In genomic region chr17:73237714-73238113, GRCh38 we compare ENCODE assay signal across 20 cellular contexts. TPM values are rescaled to one million over a fixed set of nuclear protein-coding genes. Genes with fewer than 3 reads are reported as not detected.
DNase-seq lines count a peak whose midpoint lies in the region; ATAC-seq and TF ChIP-seq lines count a peak whose summit lies in the region.
"Had no signal": no experiment of that assay in that cellular context is flagged by ENCODE, and none has a peak within 500 bp of the region (broad histone marks: within the 10 kb centered on the region; RNA-seq: fewer than 3 reads in every experiment).

No MANE protein-coding gene starts in this region.

- peaks cover 5% of the 10 kb centered on the region; the same call in 1 of the 2 replicates for H3K4me1 ChIP-seq in GM23338 (ENCODE audit: insufficient read depth)

- no peak for TF ChIP-seq CTCF in GM23338 (conservative IDR thresholded peaks at IDR 0.05; ENCODE audit: low read depth in 2 of 2)
- TF ChIP-seq CTCF in mesothelial cell of epicardium (IDR thresholded peaks at IDR 0.05; ENCODE audit: unreplicated experiment): no peak

- H3K36me3 ChIP-seq in GM23338 (ENCODE audit: insufficient read depth): peaks cover 32% of the 10 kb centered on the region

- H3K27me3 Mint-ChIP-seq in activated CD4-positive, alpha-beta T cell treated with anti-CD3 and anti-CD28 coated beads, Interleukin-2, amount 10 ng/mL, durations not matched to agents 24 days and 14 days: no peaks in the 10 kb centered on the region
- H3K27me3 Mint-ChIP-seq in GM23338 (ENCODE audit: insufficient read depth, low read depth, poor library complexity) (peaks cover 2% of the 10 kb centered on the region), mesothelial cell of epicardium (ENCODE audit: low read depth) (no peaks in the 10 kb centered on the region)
- no peaks in the 10 kb centered on the region for H3K27me3 Mint-ChIP-seq in activated T-helper 2 cell treated with anti-CD3 and anti-CD28 coated beads, Interferon-gamma antibody, Interleukin-2, Interleukin-4, amounts not matched to agents 10 μg/mL and 5 μg/mL and 100 μg/mL, durations not matched to agents 14 hours and 24 hours and 36 hours (ENCODE audit: low read depth)

- H3K27ac ChIP-seq in GM23338 (ENCODE audit: low read depth): 0 out of 2 replicates have a peak overlapping the region, but pooled peaks have one; percentile 45
- H3K27ac ChIP-seq: C4-2B, upper lobe of right lung had no signal

- no peaks in the 10 kb centered on the region; the same call in 1 of the 2 replicates for H3F3A ChIP-seq in GM23338 (replicated peaks; ENCODE audit: low read depth)

- DNase-seq in activated CD4-positive, alpha-beta T cell treated with anti-CD3 and anti-CD28 coated beads, Interleukin-2, amount 10 ng/mL, durations not matched to agents 24 days and 14 days: no peak
- no peak for DNase-seq in activated CD4-positive, alpha-beta T cell treated with anti-CD3 and anti-CD28 coated beads, Interleukin-2, amount 50 U/mL, for 48 hours
- DNase-seq in GM23338 (ENCODE audit: low spot score): no peak
- no peak for DNase-seq in activated T-helper 2 cell treated with anti-CD3 and anti-CD28 coated beads, Interferon-gamma antibody, Interleukin-2, Interleukin-4, amounts not matched to agents 10 μg/mL and 5 μg/mL and 100 μg/mL, durations not matched to agents 14 hours and 24 hours and 36 hours (ENCODE audit: low spot score)
- no peak for DNase-seq in mesothelial cell of epicardium (ENCODE audit: low spot score in 2 of 2, unreplicated experiment in 2 of 2)
- DNase-seq in HT-29 (ENCODE audit: low spot score): no peak
- DNase-seq in DMS153 treated with DMSO at 0.1 percent for 48 hours (lab: John Stamatoyannopoulos, UW; ENCODE audit: unreplicated experiment): no peak
- DNase-seq: activated CD4-positive, CD25-positive, alpha-beta regulatory T cell; aorta; DMS79; hypothalamus; mesenchymal stem cell; NCI-H187; NCI-H446; stimulated activated CD4-positive, alpha-beta T cell treated with anti-CD3 and anti-CD28 coated beads, Interleukin-12 subunit alpha, Interleukin-12 subunit beta, amount 100 ng/mL, for 4 hours; upper lobe of right lung had no signal

- H4K20me1 ChIP-seq in GM23338 (replicated peaks; ENCODE audit: insufficient read depth): peaks cover 2% of the 10 kb centered on the region

- peaks cover 78% of the 10 kb centered on the region for H3K79me2 ChIP-seq in GM23338 (replicated peaks; ENCODE audit: insufficient read depth)

- H3K27ac Mint-ChIP-seq in activated CD4-positive, alpha-beta T cell treated with anti-CD3 and anti-CD28 coated beads, Interleukin-2, amount 10 ng/mL, durations not matched to agents 24 days and 14 days: peak overlapping the region; percentile 22
- no peak overlapping the region for H3K27ac Mint-ChIP-seq in GM23338
- H3K27ac Mint-ChIP-seq in activated T-helper 2 cell treated with anti-CD3 and anti-CD28 coated beads, Interferon-gamma antibody, Interleukin-2, Interleukin-4, amounts not matched to agents 10 μg/mL and 5 μg/mL and 100 μg/mL, durations not matched to agents 14 hours and 24 hours and 36 hours: peak overlapping the region; percentile 63
- H3K27ac Mint-ChIP-seq in mesothelial cell of epicardium: peak overlapping the region; percentile 13

- H3K27me3 ChIP-seq in GM23338 (ENCODE audit: insufficient read depth): no peaks in the 10 kb centered on the region
- H3K27me3 ChIP-seq: upper lobe of right lung had no signal

- H2AFZ ChIP-seq in GM23338: no peak overlapping the region

- intact Hi-C loops in activated CD4-positive, alpha-beta T cell treated with anti-CD3 and anti-CD28 coated beads, Interleukin-2, amount 10 ng/mL, durations not matched to agents 24 days and 14 days (cut with micrococcal nuclease): no loop called here
- intact Hi-C loops in activated T-helper 2 cell treated with anti-CD3 and anti-CD28 coated beads, Interferon-gamma antibody, Interleukin-2, Interleukin-4, amounts not matched to agents 10 μg/mL and 5 μg/mL and 100 μg/mL, durations not matched to agents 14 hours and 24 hours and 36 hours (cut with micrococcal nuclease): loop anchor here (10.0 kb wide), 1 partner anchor 1637 kb away; the partner anchor contains the start of gene FDXR

- H3K9me2 ChIP-seq in GM23338 (ENCODE audit: insufficient read depth): no peaks in the 10 kb centered on the region

- ATAC-seq in GM23338: no peak
- ATAC-seq in GM21717 (IDR thresholded peaks at IDR 0.05; ENCODE audit: unreplicated experiment): no peak
- ATAC-seq: upper lobe of right lung had no signal

- H3K4me2 ChIP-seq in GM23338: no peak overlapping the region

- no peaks in the 10 kb centered on the region for H3K9me3 Mint-ChIP-seq in activated CD4-positive, alpha-beta T cell treated with anti-CD3 and anti-CD28 coated beads, Interleukin-2, amount 10 ng/mL, durations not matched to agents 24 days and 14 days
- H3K9me3 Mint-ChIP-seq in GM23338 (no peaks in the 10 kb centered on the region), mesothelial cell of epicardium (no peaks in the 10 kb centered on the region)
- no peaks in the 10 kb centered on the region for H3K9me3 Mint-ChIP-seq in activated T-helper 2 cell treated with anti-CD3 and anti-CD28 coated beads, Interferon-gamma antibody, Interleukin-2, Interleukin-4, amounts not matched to agents 10 μg/mL and 5 μg/mL and 100 μg/mL, durations not matched to agents 14 hours and 24 hours and 36 hours

- H3K4me3 ChIP-seq in GM23338: no peak overlapping the region
- H3K4me3 ChIP-seq: upper lobe of right lung had no signal

- peak overlapping the region; percentile 55 for H3K4me3 Mint-ChIP-seq in activated CD4-positive, alpha-beta T cell treated with anti-CD3 and anti-CD28 coated beads, Interleukin-2, amount 10 ng/mL, durations not matched to agents 24 days and 14 days
- H3K4me3 Mint-ChIP-seq in GM23338 (no peak overlapping the region), mesothelial cell of epicardium (no peak overlapping the region)
- no peak overlapping the region for H3K4me3 Mint-ChIP-seq in activated T-helper 2 cell treated with anti-CD3 and anti-CD28 coated beads, Interferon-gamma antibody, Interleukin-2, Interleukin-4, amounts not matched to agents 10 μg/mL and 5 μg/mL and 100 μg/mL, durations not matched to agents 14 hours and 24 hours and 36 hours (ENCODE audit: low read depth)

- H3K4me1 Mint-ChIP-seq in activated CD4-positive, alpha-beta T cell treated with anti-CD3 and anti-CD28 coated beads, Interleukin-2, amount 10 ng/mL, durations not matched to agents 24 days and 14 days: peaks cover 25% of the 10 kb centered on the region
- H3K4me1 Mint-ChIP-seq in GM23338 (peaks cover 5% of the 10 kb centered on the region; the same call in 2 of the 3 replicates), mesothelial cell of epicardium (peaks cover 22% of the 10 kb centered on the region)
- H3K4me1 Mint-ChIP-seq in activated T-helper 2 cell treated with anti-CD3 and anti-CD28 coated beads, Interferon-gamma antibody, Interleukin-2, Interleukin-4, amounts not matched to agents 10 μg/mL and 5 μg/mL and 100 μg/mL, durations not matched to agents 14 hours and 24 hours and 36 hours (ENCODE audit: low read depth): peaks cover 30% of the 10 kb centered on the region

- peaks cover 45% of the 10 kb centered on the region for H3K36me3 Mint-ChIP-seq in activated CD4-positive, alpha-beta T cell treated with anti-CD3 and anti-CD28 coated beads, Interleukin-2, amount 10 ng/mL, durations not matched to agents 24 days and 14 days (ENCODE audit: low read depth)
- H3K36me3 Mint-ChIP-seq in GM23338 (ENCODE audit: low read depth) (peaks cover 40% of the 10 kb centered on the region), mesothelial cell of epicardium (peaks cover 23% of the 10 kb centered on the region)
- peaks cover 37% of the 10 kb centered on the region for H3K36me3 Mint-ChIP-seq in activated T-helper 2 cell treated with anti-CD3 and anti-CD28 coated beads, Interferon-gamma antibody, Interleukin-2, Interleukin-4, amounts not matched to agents 10 μg/mL and 5 μg/mL and 100 μg/mL, durations not matched to agents 14 hours and 24 hours and 36 hours (ENCODE audit: low read depth)

TF ChIP-seq in GM23338, 12 proteins besides CTCF, POLR2A, EP300 and RAD21 (continues in another document):
- TF ChIP-seq EZH2 (IDR thresholded peaks at IDR 0.05; ENCODE audit: low read depth, unreplicated experiment): no peak
- no peak for TF ChIP-seq JUNB (IDR thresholded peaks at IDR 0.05; ENCODE audit: unreplicated experiment)
- TF ChIP-seq STAT1 (IDR thresholded peaks at IDR 0.05; ENCODE audit: unreplicated experiment): no peak
- TF ChIP-seq POLR2AphosphoS5 (IDR thresholded peaks at IDR 0.05; ENCODE audit: low read depth): no peak
- no peak for TF ChIP-seq NANOG (IDR thresholded peaks at IDR 0.05; ENCODE audit: borderline replicate concordance)
- no peak for TF ChIP-seq EZH2phosphoT487 (IDR thresholded peaks at IDR 0.05; ENCODE audit: unreplicated experiment)
- TF ChIP-seq ZNF114 (CRISPR knock-in tag; IDR thresholded peaks at IDR 0.05): no peak
- no peak for TF ChIP-seq CREB1 (CRISPR knock-in tag; IDR thresholded peaks at IDR 0.05; ENCODE audit: low read depth)
- TF ChIP-seq ZNF331 (CRISPR knock-in tag; IDR thresholded peaks at IDR 0.05; ENCODE audit: low read depth): no peak

RNA-seq across cellular contexts. Expression of gene CPSF4L, which starts 24.0 kb away (rescaled TPM):
- total RNA-seq in activated CD4-positive, alpha-beta T cell treated with anti-CD3 and anti-CD28 coated beads, Interleukin-2, amount 10 ng/mL, durations not matched to agents 24 days and 14 days: not detected in 2 replicates
- not detected in 2 replicates for total RNA-seq in GM23338 (2014; rRNA removed; shearing (Covaris generic))
- polyA plus RNA-seq in GM23338 (2016; fragmentation: Nextera tagmentation; extraction: Ambion mirVana): not detected in 2 replicates
- total RNA-seq in activated T-helper 2 cell treated with anti-CD3 and anti-CD28 coated beads, Interferon-gamma antibody, Interleukin-2, Interleukin-4, amounts not matched to agents 10 μg/mL and 5 μg/mL and 100 μg/mL, durations not matched to agents 14 hours and 24 hours and 36 hours: not detected in 2 replicates
- 0.40 TPM in 1 of 3 replicates, not detected in the others for total RNA-seq in mesothelial cell of epicardium
- total RNA-seq in HT-29 (2014; rRNA removed; shearing (Covaris generic)): 0.13 TPM in 1 of 2 replicates, not detected in the other
- total RNA-seq: kidney epithelial cell; T-helper 2 cell treated with Interferon-gamma antibody and Interleukin-4, amounts not matched to agents 100 ng/mL and 5 ng/mL, for 36 hours; upper lobe of right lung had no signal
- polyA plus RNA-seq: aorta had no signal

RNA-seq across cellular contexts. Expression of gene COG1, which starts 44.9 kb away (rescaled TPM):
- total RNA-seq in activated CD4-positive, alpha-beta T cell treated with anti-CD3 and anti-CD28 coated beads, Interleukin-2, amount 10 ng/mL, durations not matched to agents 24 days and 14 days: 30.0 and 32.7 TPM in 2 replicates
- 11.9 and 15.0 TPM in 2 replicates for total RNA-seq in GM23338 (2014; rRNA removed; shearing (Covaris generic))
- polyA plus RNA-seq in GM23338 (2016; fragmentation: Nextera tagmentation; extraction: Ambion mirVana): 25.5 and 26.1 TPM in 2 replicates
- total RNA-seq in activated T-helper 2 cell treated with anti-CD3 and anti-CD28 coated beads, Interferon-gamma antibody, Interleukin-2, Interleukin-4, amounts not matched to agents 10 μg/mL and 5 μg/mL and 100 μg/mL, durations not matched to agents 14 hours and 24 hours and 36 hours: 31.4 and 31.5 TPM in 2 replicates
- 44.0 to 50.4 TPM (median 47.6 TPM) in 3 replicates for total RNA-seq in mesothelial cell of epicardium
- 16.3 and 23.0 TPM in 2 replicates for total RNA-seq in HT-29 (2014; rRNA removed; shearing (Covaris generic))
